17 cellular contexts compared by ENCODE assay signal in genomic region chr2:127401757-127402695, GRCh38. TPM values are rescaled to one million over a fixed set of nuclear protein-coding genes. Genes with fewer than 3 reads are reported as not detected.
DNase-seq lines count a peak whose midpoint lies in the region; ATAC-seq, FAIRE-seq and TF ChIP-seq lines count a peak whose summit lies in the region.
"Had no signal": no experiment of that assay in that cellular context is flagged by ENCODE, and none has a peak within 500 bp of the region (broad histone marks: within the 10 kb centered on the region; RNA-seq: fewer than 3 reads in every experiment).

No MANE protein-coding gene starts in this region.

- CTCF ChIA-PET in SK-N-SH (lab: Yijun Ruan, JAX), result interaction anchor here (0.9 to 2.9 kb wide), 3 partner anchors 13 to 16 kb away, joined by 3 to 13 read pairs (median 4); no protein-coding TSS in a partner anchor
- CTCF ChIA-PET in K562 (lab: Yijun Ruan, JAX; ENCODE audit: low intra/inter-chr PET ratio), result no interaction called here

- in situ Hi-C loops in K562 (cut with MboI), result no loop called here

- H3K36me3 ChIP-seq in SK-N-SH (replicated peaks in 1 of 2; ENCODE audit: control insufficient read depth in 1 of 2, insufficient read depth in 2 of 2, low read length in 1 of 2) (no peaks in the 10 kb centered on the region), K562 (ENCODE audit: control insufficient read depth, insufficient read depth, low read length) (no peaks in the 10 kb centered on the region), uterus (no peaks in the 10 kb centered on the region)
- H3K36me3 ChIP-seq: stomach had no signal

- H2AFZ ChIP-seq in SK-N-SH (ENCODE audit: low read depth) (no peak overlapping the region), K562 (ENCODE audit: low read depth, low read length) (no peak overlapping the region)

- POLR2A ChIA-PET in SK-N-SH (lab: Yijun Ruan, JAX) (interaction anchor here (1.1 kb wide), 1 partner anchor 77 kb away, joined by 3 read pairs; no protein-coding TSS in a partner anchor), K562 (lab: Yijun Ruan, JAX) (interaction anchor here (0.6 to 1.5 kb wide), 2 partner anchors 9 to 38 kb away, joined by 3 read pairs; no protein-coding TSS in a partner anchor)

- TF ChIP-seq CTCF in SK-N-SH (IDR thresholded peaks at IDR 0.05), result no peak
- no peak for TF ChIP-seq CTCF in K562 (IDR thresholded peaks at IDR 0.05 in 2 of 3, conservative IDR thresholded peaks at IDR 0.05 in 1 of 3; ENCODE audit: insufficient read depth in 2 of 3, low read depth in 1 of 3, low read length in 3 of 3)
- TF ChIP-seq CTCF in nephron (IDR thresholded peaks at IDR 0.05; ENCODE audit: unreplicated experiment in 3 of 3), result no peak
- TF ChIP-seq CTCF in uterus (IDR thresholded peaks at IDR 0.05), result no peak

- H4K20me1 ChIP-seq in SK-N-SH (ENCODE audit: insufficient read depth) (no peaks in the 10 kb centered on the region), K562 (replicated peaks; ENCODE audit: control insufficient read depth, insufficient read depth, low read length) (no peaks in the 10 kb centered on the region)

- TF ChIP-seq POLR2A in K562 (conservative IDR thresholded peaks at IDR 0.05), result no peak
- no peak for TF ChIP-seq POLR2A in uterus (IDR thresholded peaks at IDR 0.05)

- TF ChIP-seq RAD21 in SK-N-SH (IDR thresholded peaks at IDR 0.05; ENCODE audit: low read length), result no peak
- no peak for TF ChIP-seq RAD21 in K562 (CRISPR knock-in tag; conservative IDR thresholded peaks at IDR 0.05 in 1 of 2, IDR thresholded peaks at IDR 0.05 in 1 of 2)

- H3K9ac ChIP-seq in SK-N-SH (no peak overlapping the region), K562 (ENCODE audit: insufficient read depth in 1 of 2, low read depth in 2 of 2, low read length in 2 of 2) (no peak overlapping the region; a peak in 1 of 4 replicates)

- H3K9me3 ChIP-seq in SK-N-SH (no peaks in the 10 kb centered on the region), K562 (replicated peaks; ENCODE audit: control insufficient read depth, insufficient read depth, low read depth, low read length) (no peaks in the 10 kb centered on the region), uterus (no peaks in the 10 kb centered on the region)
- H3K9me3 ChIP-seq: stomach had no signal

- H3F3A ChIP-seq in SK-N-SH (replicated peaks; ENCODE audit: insufficient read depth), result peaks cover 22% of the 10 kb centered on the region

- peaks cover 45% of the 10 kb centered on the region for H3K4me1 Mint-ChIP-seq in nephron
- H3K4me1 Mint-ChIP-seq: immature natural killer cell, T-helper 17 cell had no signal

- H3K4me3 ChIP-seq in SK-N-SH (ENCODE audit: low read depth in 2 of 2, low read length in 1 of 2), result no peak overlapping the region
- no peak overlapping the region for H3K4me3 ChIP-seq in K562
- no peak overlapping the region for H3K4me3 ChIP-seq in uterus

- peak; percentile 15; the same call in 2 of the 3 replicates for ATAC-seq in SK-N-SH treated with all-trans-retinoic acid at 6 μM for 48 hours
- peak; percentile 46 for ATAC-seq in HG02610 (IDR thresholded peaks at IDR 0.05; ENCODE audit: unreplicated experiment)
- ATAC-seq in K562, result no peak
- ATAC-seq in Right ventricle myocardium inferior, result no peak
- ATAC-seq: T-helper 17 cell had no signal

- H3K27ac ChIP-seq in SK-N-SH (ENCODE audit: low read depth in 2 of 2, low read length in 1 of 2) (peak overlapping the region in 1 of 2 experiments; percentile 20; a peak in 2 of 4 replicates), K562 (ENCODE audit: extremely low read depth, low read depth, low read length) (no peak overlapping the region), uterus (no peak overlapping the region)
- H3K27ac ChIP-seq: 22Rv1 had no signal

- no peak overlapping the region for H3K4me3 Mint-ChIP-seq in nephron
- H3K4me3 Mint-ChIP-seq: immature natural killer cell, T-helper 17 cell had no signal

- DNase-seq in SK-N-SH (no peak), K562 (ENCODE audit: extremely low read depth in 1 of 4, low spot score in 3 of 4) (no peak), Right ventricle myocardium inferior (ENCODE audit: missing footprints) (no peak), uterus (no peak), superior temporal gyrus (ENCODE audit: extremely low spot score) (no peak)
- DNase-seq: caudate nucleus; DMS 273 treated with DMSO at 0.1 percent for 48 hours; immature natural killer cell; NCI-H1436; NK-92 treated with Interleukin-12 subunit alpha and Interleukin-12 subunit beta, amount 100 ng/mL, for 24 hours; T-helper 17 cell had no signal

- intact Hi-C loops in K562 (cut with micrococcal nuclease), result no loop called here
- intact Hi-C loops in Right ventricle myocardium inferior (cut with DNase I), result no loop called here
- intact Hi-C loops in uterus (cut with DNase I; ENCODE audit: low total_unique reads), result no loop called here

- H3K4me1 ChIP-seq in SK-N-SH (ENCODE audit: control insufficient read depth in 1 of 2, insufficient read depth in 2 of 2, low read depth in 1 of 2, low read length in 1 of 2) (peaks cover 10 to 30% of the 10 kb centered on the region in 2 experiments; a peak in 3 of 4 replicates), K562 (replicated peaks in 1 of 2; ENCODE audit: control insufficient read depth in 2 of 2, insufficient read depth in 2 of 2, low read length in 2 of 2) (peaks cover 16% of the 10 kb centered on the region in 2 experiments), uterus (no peaks in the 10 kb centered on the region)

- no peaks in the 10 kb centered on the region for H3K27me3 ChIP-seq in SK-N-SH (ENCODE audit: insufficient read depth)
- no peaks in the 10 kb centered on the region for H3K27me3 ChIP-seq in K562 (ENCODE audit: control insufficient read depth in 2 of 2, insufficient read depth in 2 of 2, low read length in 2 of 2)
- H3K27me3 ChIP-seq in uterus, result no peaks in the 10 kb centered on the region
- H3K27me3 ChIP-seq: stomach had no signal

- peak; percentile 42 for FAIRE-seq in K562 (lab: Jason Lieb, UNC)

- no TSS peak for BruUV-seq in K562 (replicated peaks; lab: Mats Ljungman, UMichigan)

- H3K36me3 Mint-ChIP-seq in nephron (ENCODE audit: low read depth), result no peaks in the 10 kb centered on the region
- H3K36me3 Mint-ChIP-seq: immature natural killer cell had no signal

- H3K4me2 ChIP-seq in SK-N-SH (no peak overlapping the region), K562 (ENCODE audit: insufficient read depth, low read length) (no peak overlapping the region)

- H3K9me1 ChIP-seq in K562 (ENCODE audit: control insufficient read depth, insufficient read depth, low read length), result no peaks in the 10 kb centered on the region

- no peaks in the 10 kb centered on the region for H3K79me2 ChIP-seq in SK-N-SH (ENCODE audit: insufficient read depth)
- H3K79me2 ChIP-seq in K562 (ENCODE audit: control insufficient read depth, insufficient read depth, low read length), result no peaks in the 10 kb centered on the region

- H3K9me2 ChIP-seq in SK-N-SH, result no peaks in the 10 kb centered on the region

- 77% methylated on average over 11 of the region's 11 CpGs for WGBS in SK-N-SH (ENCODE audit: low lambda C conversion rate)
- WGBS in K562 (ENCODE audit: insufficient coverage, low coverage, missing lambda C conversion rate), result 45% methylated on average over 10 of the region's 11 CpGs

- TF ChIP-seq EP300 in SK-N-SH (IDR thresholded peaks at IDR 0.05; ENCODE audit: borderline replicate concordance in 1 of 2, low read depth in 1 of 2, low read length in 1 of 2) (no peak), K562 (IDR thresholded peaks at IDR 0.05; ENCODE audit: low read length) (no peak)

- peak overlapping the region in 2 of 3 experiments; percentile 31 to 64 for H3K27ac Mint-ChIP-seq in nephron
- H3K27ac Mint-ChIP-seq: immature natural killer cell, T-helper 17 cell had no signal

- no peaks in the 10 kb centered on the region for H3K27me3 Mint-ChIP-seq in nephron (ENCODE audit: low read depth)

- no peaks in the 10 kb centered on the region for H3K9me3 Mint-ChIP-seq in nephron
- H3K9me3 Mint-ChIP-seq: immature natural killer cell had no signal

RNA-seq across cellular contexts. Expression of gene MAP3K2, which starts 14.3 kb away (rescaled TPM):
- polyA plus RNA-seq in SK-N-SH (2012; rRNA removed) (2.7 and 4.0 TPM in 2 replicates), K562 (2011; rRNA removed) (5.4 and 5.7 TPM in 2 replicates), K562 (2014; fragmentation: Illumina TruSeq; extraction: Trizol) (5.0 and 5.3 TPM in 2 replicates), K562 (2014; fragmentation: Nextera tagmentation; extraction: Ambion mirVana) (1 to 10 TPM; 1.2 to 2.6 TPM), K562 (2014; rRNA removed) (4.8 and 4.9 TPM in 2 replicates)
- 4.4 and 4.8 TPM in 2 replicates for polyA plus RNA-seq in SK-N-SH (2012; cell fraction: cytosol; rRNA removed)
- polyA plus RNA-seq in SK-N-SH (2012; cell fraction: nucleus; rRNA removed), result 3.7 and 5.4 TPM in 2 replicates
- total RNA-seq in K562 (2011; cell fraction: chromatin; rRNA removed; ENCODE audit: low replicate concordance), result 11.9 and 21.7 TPM in 2 replicates
- total RNA-seq in K562 (2011; cell fraction: nucleolus; rRNA removed), result 4.2 and 6.8 TPM in 2 replicates
- total RNA-seq in K562 (2011; cell fraction: nucleoplasm; rRNA removed), result 7.3 and 14.1 TPM in 2 replicates
- total RNA-seq in K562 (2014; rRNA removed) (7.1 and 12.1 TPM in 2 replicates), K562 (2014; rRNA removed; fragmentation: Illumina TruSeq; extraction: Trizol) (9.0 and 10.0 TPM in 2 replicates), K562 (2015; rRNA removed; fragmentation: Illumina TruSeq; extraction: Trizol) (8.3 TPM in 2 replicates), K562 (2021) (14.2 and 15.5 TPM in 2 replicates), Right ventricle myocardium inferior (23.4 TPM), uterus (10 to 100 TPM; 25.9 to 98.4 (median 75.0) TPM)
- polyA plus RNA-seq in K562 (2011; cell fraction: cytosol; rRNA removed), result 1.9 and 2.8 TPM in 2 replicates
- 11.4 and 11.5 TPM in 2 replicates for polyA plus RNA-seq in K562 (2011; cell fraction: nucleus; rRNA removed)
- polyA plus RNA-seq in K562 (2012), result 3.4 and 3.5 TPM in 2 replicates
- polyA minus RNA-seq in K562 (2011; rRNA and poly(A)+ RNA removed), result 15.4 and 22.1 TPM in 2 replicates
- polyA minus RNA-seq in K562 (2011; cell fraction: cytosol; rRNA and poly(A)+ RNA removed), result 8.7 and 10.0 TPM in 2 replicates
- polyA minus RNA-seq in K562 (2011; cell fraction: nucleus; rRNA and poly(A)+ RNA removed), result 8.6 and 14.6 TPM in 2 replicates

RNA-seq across cellular contexts. Expression of gene PROC, which starts 16.2 kb away (rescaled TPM):
- polyA plus RNA-seq in SK-N-SH (2012; rRNA removed), result 0.06 and 0.10 TPM in 2 replicates
- polyA plus RNA-seq in SK-N-SH (2012; cell fraction: cytosol; rRNA removed), result 0.06 and 0.22 TPM in 2 replicates
- polyA plus RNA-seq in SK-N-SH (2012; cell fraction: nucleus; rRNA removed), result 0.31 and 0.33 TPM in 2 replicates
- not detected in 2 replicates for total RNA-seq in K562 (2011; cell fraction: chromatin; rRNA removed; ENCODE audit: low replicate concordance)
- total RNA-seq in K562 (2011; cell fraction: nucleolus; rRNA removed), result not detected in 2 replicates
- not detected in 2 replicates for total RNA-seq in K562 (2011; cell fraction: nucleoplasm; rRNA removed)
- total RNA-seq in K562 (2014; rRNA removed), result not detected in 2 replicates
- total RNA-seq in K562 (2014; rRNA removed; fragmentation: Illumina TruSeq; extraction: Trizol), result not detected in 2 replicates
- total RNA-seq in K562 (2015; rRNA removed; fragmentation: Illumina TruSeq; extraction: Trizol), result not detected in 2 replicates
- total RNA-seq in K562 (2021), result not detected in 2 replicates
- polyA plus RNA-seq in K562 (2011; rRNA removed), result not detected in 2 replicates
- polyA plus RNA-seq in K562 (2011; cell fraction: cytosol; rRNA removed), result not detected in 2 replicates
- not detected in 2 replicates for polyA plus RNA-seq in K562 (2011; cell fraction: nucleus; rRNA removed)
- polyA plus RNA-seq in K562 (2012), result 0.14 and 0.25 TPM in 2 replicates
- not detected in 2 replicates for polyA plus RNA-seq in K562 (2014; fragmentation: Illumina TruSeq; extraction: Trizol)
- polyA plus RNA-seq in K562 (2014; fragmentation: Nextera tagmentation; extraction: Ambion mirVana), result not detected
- not detected in 2 replicates for polyA plus RNA-seq in K562 (2014; rRNA removed)
- polyA minus RNA-seq in K562 (2011; rRNA and poly(A)+ RNA removed), result not detected in 2 replicates
- polyA minus RNA-seq in K562 (2011; cell fraction: cytosol; rRNA and poly(A)+ RNA removed), result not detected in 2 replicates
- polyA minus RNA-seq in K562 (2011; cell fraction: nucleus; rRNA and poly(A)+ RNA removed), result not detected in 2 replicates
- total RNA-seq in Right ventricle myocardium inferior, result not detected
- under 1 TPM in 1 of 4 donors, not detected in 3; 0.21 TPM for total RNA-seq in uterus
- total RNA-seq: fibroblast of lung, T-helper 17 cell had no signal
- polyA plus RNA-seq: fibroblast of lung had no signal

Comparison
In these comparisons a context has a peak if more than half of its experiments do, and no peak if none do; other contexts are left out.
1. ATAC-seq: peak in SK-N-SH treated with all-trans-retinoic acid at 6 μM for 48 hours (single experiment) and HG02610 (single experiment); none in K562 (single experiment) and Right ventricle myocardium inferior (single experiment).